1 cellular context compared by ENCODE assay signal in the genomic region with DNA sequence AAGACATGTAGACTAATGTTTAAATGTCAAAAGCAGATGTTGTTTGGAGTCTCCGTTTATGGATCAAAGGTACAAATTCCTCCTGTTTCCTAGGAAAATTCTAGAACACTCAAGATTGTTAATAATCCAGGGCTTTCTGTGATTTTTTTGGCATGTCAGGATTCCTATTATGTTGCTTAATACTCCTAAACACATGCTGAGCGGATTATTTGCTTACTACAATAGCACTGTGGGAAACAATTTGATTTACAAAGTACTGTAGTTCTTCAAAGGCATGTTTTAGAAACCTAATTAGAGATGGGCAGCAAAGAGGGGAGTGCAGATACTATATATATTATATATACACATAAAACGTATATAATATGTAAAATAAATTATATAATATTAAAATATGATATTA.
TF ChIP-seq lines count a peak whose summit lies in the region.

No MANE protein-coding gene starts in this region.

TF ChIP-seq in GM23338, 12 proteins besides CTCF, POLR2A, EP300 and RAD21 (continued from another document):
- no peak for TF ChIP-seq ZNF462 (CRISPR knock-in tag; IDR thresholded peaks at IDR 0.05)
- TF ChIP-seq EZH2 (IDR thresholded peaks at IDR 0.05; ENCODE audit: low read depth, unreplicated experiment) = no peak
- TF ChIP-seq EZH2phosphoT487 (IDR thresholded peaks at IDR 0.05; ENCODE audit: unreplicated experiment) = no peak
- TF ChIP-seq POLR2AphosphoS5 (IDR thresholded peaks at IDR 0.05; ENCODE audit: low read depth) = no peak
